Comparison of ENCODE assay signal across 11 cellular contexts in the genomic region with DNA sequence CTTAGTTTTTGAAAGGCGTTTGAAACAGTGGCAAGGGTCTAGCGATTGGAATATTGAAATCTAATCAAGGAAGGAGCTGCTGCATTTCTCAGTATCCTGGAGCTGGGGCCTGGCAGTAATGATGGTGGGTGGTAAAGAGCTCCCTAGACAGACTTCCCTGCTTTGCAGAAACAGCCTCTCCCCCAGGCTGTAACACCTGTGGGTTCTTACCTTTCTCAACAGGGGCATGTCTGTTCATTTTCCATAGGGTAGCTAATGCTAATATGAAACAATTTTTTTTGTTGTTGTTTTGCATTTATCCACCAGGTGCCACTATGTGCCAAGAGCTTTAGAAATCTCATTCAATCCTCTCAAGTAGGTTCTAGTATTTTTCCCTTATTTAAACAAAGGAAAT.
DNase-seq lines count a peak whose midpoint lies in the region; ATAC-seq and TF ChIP-seq lines count a peak whose summit lies in the region.
"Had no signal": no experiment of that assay in that cellular context is flagged by ENCODE, and none has a peak within 500 bp of the region (broad histone marks: within the 10 kb centered on the region; RNA-seq: fewer than 3 reads in every experiment).

No MANE protein-coding gene starts in this region.

- no peak overlapping the region for H3K27ac Mint-ChIP-seq in GM23338
- H3K27ac Mint-ChIP-seq in activated T-helper 2 cell treated with anti-CD3 and anti-CD28 coated beads, Interferon-gamma antibody, Interleukin-2, Interleukin-4, amounts not matched to agents 10 μg/mL and 5 μg/mL and 100 μg/mL, durations not matched to agents 14 hours and 24 hours and 36 hours, result no peak overlapping the region
- H3K27ac Mint-ChIP-seq: activated B cell treated with CpG ODN at 0.5 μM for 24 hours; CD4-positive, alpha-beta memory T cell; naive thymus-derived CD8-positive, alpha-beta T cell had no signal

- no peak; a peak in 2 of 4 replicates for TF ChIP-seq CTCF in GM23338 (conservative IDR thresholded peaks at IDR 0.05; ENCODE audit: low read depth in 2 of 2)
- peak; percentile 74 for TF ChIP-seq CTCF in KMS-11 (conservative IDR thresholded peaks at IDR 0.05; ENCODE audit: low read depth, low read length)
- peak; percentile 16 for TF ChIP-seq CTCF in cardiac fibroblast (IDR thresholded peaks at IDR 0.05; ENCODE audit: low read depth, low read length)
- TF ChIP-seq CTCF in parathyroid adenoma (IDR thresholded peaks at IDR 0.05), result no peak
- TF ChIP-seq CTCF in brain microvascular endothelial cell (IDR thresholded peaks at IDR 0.05; ENCODE audit: low read depth, low read length, missing control alignments), result no peak

- no peaks in the 10 kb centered on the region for H3K9me3 ChIP-seq in parathyroid adenoma (ENCODE audit: control insufficient read depth, low read length)

- H3K9me2 ChIP-seq in GM23338 (ENCODE audit: insufficient read depth), result no peaks in the 10 kb centered on the region

- no peaks in the 10 kb centered on the region for H3K36me3 Mint-ChIP-seq in GM23338 (ENCODE audit: low read depth)
- H3K36me3 Mint-ChIP-seq in activated T-helper 2 cell treated with anti-CD3 and anti-CD28 coated beads, Interferon-gamma antibody, Interleukin-2, Interleukin-4, amounts not matched to agents 10 μg/mL and 5 μg/mL and 100 μg/mL, durations not matched to agents 14 hours and 24 hours and 36 hours (ENCODE audit: low read depth), result no peaks in the 10 kb centered on the region
- H3K36me3 Mint-ChIP-seq: CD4-positive, alpha-beta memory T cell; naive thymus-derived CD8-positive, alpha-beta T cell had no signal

- H3K27ac ChIP-seq in GM23338 (ENCODE audit: low read depth) (no peak overlapping the region), KMS-11 (no peak overlapping the region), parathyroid adenoma (no peak overlapping the region), brain microvascular endothelial cell (no peak overlapping the region)

- H3K27me3 ChIP-seq in GM23338 (ENCODE audit: insufficient read depth) (no peaks in the 10 kb centered on the region), KMS-11 (ENCODE audit: insufficient read depth, low read depth) (no peaks in the 10 kb centered on the region), parathyroid adenoma (ENCODE audit: control insufficient read depth, insufficient read depth, low read length) (no peaks in the 10 kb centered on the region), brain microvascular endothelial cell (replicated peaks) (peaks cover 5% of the 10 kb centered on the region)

- no peaks in the 10 kb centered on the region for H3F3A ChIP-seq in GM23338 (replicated peaks; ENCODE audit: low read depth)

- H3K9me3 Mint-ChIP-seq in GM23338, result no peaks in the 10 kb centered on the region
- H3K9me3 Mint-ChIP-seq in activated T-helper 2 cell treated with anti-CD3 and anti-CD28 coated beads, Interferon-gamma antibody, Interleukin-2, Interleukin-4, amounts not matched to agents 10 μg/mL and 5 μg/mL and 100 μg/mL, durations not matched to agents 14 hours and 24 hours and 36 hours, result no peaks in the 10 kb centered on the region
- H3K9me3 Mint-ChIP-seq: activated B cell treated with CpG ODN at 0.5 μM for 24 hours; CD4-positive, alpha-beta memory T cell; naive thymus-derived CD8-positive, alpha-beta T cell had no signal

- in situ Hi-C loops in brain microvascular endothelial cell (cut with HindIII; ENCODE audit: low pct_ligation_motif_present, low sequenced_read_pairs), result no loop called here

- DNase-seq in NCI-H2227 (lab: John Stamatoyannopoulos, UW; ENCODE audit: unreplicated experiment) (peak; percentile 31), NCI-H2227 treated with DMSO at 0.1 percent for 48 hours (lab: John Stamatoyannopoulos, UW) (no peak), GM23338 (ENCODE audit: low spot score) (peak; percentile 26), cardiac fibroblast (ENCODE audit: low read depth in 2 of 2) (peak; percentile 35 to 47), brain microvascular endothelial cell (no peak)
- no peak for DNase-seq in activated T-helper 2 cell treated with anti-CD3 and anti-CD28 coated beads, Interferon-gamma antibody, Interleukin-2, Interleukin-4, amounts not matched to agents 10 μg/mL and 5 μg/mL and 100 μg/mL, durations not matched to agents 14 hours and 24 hours and 36 hours (ENCODE audit: low spot score)
- DNase-seq: activated B cell treated with CpG ODN at 0.5 μM for 24 hours had no signal

- H3K9ac ChIP-seq in KMS-11 (no peak overlapping the region), parathyroid adenoma (no peak overlapping the region)

- ATAC-seq in GM23338, result peak; percentile 41

- H3K36me3 ChIP-seq in GM23338 (ENCODE audit: insufficient read depth) (no peaks in the 10 kb centered on the region), KMS-11 (ENCODE audit: insufficient read depth) (no peaks in the 10 kb centered on the region), parathyroid adenoma (ENCODE audit: control insufficient read depth, insufficient read depth, low read length) (no peaks in the 10 kb centered on the region), brain microvascular endothelial cell (replicated peaks) (no peaks in the 10 kb centered on the region)

- H3K4me2 ChIP-seq in GM23338 (no peak overlapping the region), KMS-11 (peak overlapping the region; percentile 51), parathyroid adenoma (ENCODE audit: low read length) (peak overlapping the region; percentile 50)

- H3K4me3 ChIP-seq in GM23338 (no peak overlapping the region), KMS-11 (IDR thresholded peaks at IDR 0.05; ENCODE audit: insufficient read depth, low read depth, low read length) (no peak overlapping the region), cardiac fibroblast (replicated peaks in 1 of 2; ENCODE audit: low read depth in 2 of 2, low read length in 2 of 2) (no peak overlapping the region), parathyroid adenoma (ENCODE audit: low read depth, low read length) (no peak overlapping the region), brain microvascular endothelial cell (ENCODE audit: low read depth, low read length) (no peak overlapping the region)

- peak overlapping the region; percentile 49; the same call in 1 of the 2 replicates for H2AFZ ChIP-seq in GM23338
- peak overlapping the region; percentile 64 for H2AFZ ChIP-seq in KMS-11 (ENCODE audit: low read depth)
- H2AFZ ChIP-seq in parathyroid adenoma, result peak overlapping the region; percentile 55

- H3K4me3 Mint-ChIP-seq in GM23338, result no peak overlapping the region
- no peak overlapping the region for H3K4me3 Mint-ChIP-seq in activated T-helper 2 cell treated with anti-CD3 and anti-CD28 coated beads, Interferon-gamma antibody, Interleukin-2, Interleukin-4, amounts not matched to agents 10 μg/mL and 5 μg/mL and 100 μg/mL, durations not matched to agents 14 hours and 24 hours and 36 hours (ENCODE audit: low read depth)
- H3K4me3 Mint-ChIP-seq: activated B cell treated with CpG ODN at 0.5 μM for 24 hours had no signal

- H3K4me1 Mint-ChIP-seq in GM23338, result peaks cover 14% of the 10 kb centered on the region; the same call in 2 of the 3 replicates
- H3K4me1 Mint-ChIP-seq in activated T-helper 2 cell treated with anti-CD3 and anti-CD28 coated beads, Interferon-gamma antibody, Interleukin-2, Interleukin-4, amounts not matched to agents 10 μg/mL and 5 μg/mL and 100 μg/mL, durations not matched to agents 14 hours and 24 hours and 36 hours (ENCODE audit: low read depth), result peaks cover 3% of the 10 kb centered on the region

- H4K20me1 ChIP-seq in GM23338 (replicated peaks; ENCODE audit: insufficient read depth), result no peaks in the 10 kb centered on the region
- no peaks in the 10 kb centered on the region for H4K20me1 ChIP-seq in KMS-11 (ENCODE audit: insufficient read depth)

- H3K4me1 ChIP-seq in GM23338 (ENCODE audit: insufficient read depth), result no peaks in the 10 kb centered on the region; the same call in 1 of the 2 replicates
- peaks cover 8% of the 10 kb centered on the region for H3K4me1 ChIP-seq in KMS-11 (ENCODE audit: low read depth, poor library complexity, severe bottlenecking)
- peaks cover 6% of the 10 kb centered on the region for H3K4me1 ChIP-seq in parathyroid adenoma

- no peaks in the 10 kb centered on the region for H3K79me2 ChIP-seq in GM23338 (replicated peaks; ENCODE audit: insufficient read depth)
- H3K79me2 ChIP-seq in KMS-11 (ENCODE audit: insufficient read depth, low read depth), result no peaks in the 10 kb centered on the region
- H3K79me2 ChIP-seq in parathyroid adenoma, result no peaks in the 10 kb centered on the region

- H3K27me3 Mint-ChIP-seq in GM23338 (ENCODE audit: insufficient read depth, low read depth, poor library complexity), result peaks cover 5% of the 10 kb centered on the region
- peaks cover 12% of the 10 kb centered on the region for H3K27me3 Mint-ChIP-seq in activated T-helper 2 cell treated with anti-CD3 and anti-CD28 coated beads, Interferon-gamma antibody, Interleukin-2, Interleukin-4, amounts not matched to agents 10 μg/mL and 5 μg/mL and 100 μg/mL, durations not matched to agents 14 hours and 24 hours and 36 hours (ENCODE audit: low read depth)

- intact Hi-C loops in activated T-helper 2 cell treated with anti-CD3 and anti-CD28 coated beads, Interferon-gamma antibody, Interleukin-2, Interleukin-4, amounts not matched to agents 10 μg/mL and 5 μg/mL and 100 μg/mL, durations not matched to agents 14 hours and 24 hours and 36 hours (cut with micrococcal nuclease), result loop anchor here (2.0 kb wide), 1 partner anchor 110 kb away; no protein-coding TSS in a partner anchor

Comparison
In these comparisons a context has a peak if more than half of its experiments do, and no peak if none do; other contexts are left out.
1. DNase-seq: peak in NCI-H2227 (single experiment), GM23338 (single experiment) and cardiac fibroblast (2 of 2); none in NCI-H2227 treated with DMSO at 0.1 percent for 48 hours (single experiment), activated T-helper 2 cell treated with anti-CD3 and anti-CD28 coated beads, Interferon-gamma antibody, Interleukin-2, Interleukin-4, amounts not matched to agents 10 μg/mL and 5 μg/mL and 100 μg/mL, durations not matched to agents 14 hours and 24 hours and 36 hours (single experiment) and brain microvascular endothelial cell (single experiment).
2. CTCF ChIP-seq: peak in KMS-11 (single experiment) and cardiac fibroblast (single experiment); none in GM23338 (0 of 2), parathyroid adenoma (single experiment) and brain microvascular endothelial cell (single experiment).
3. Peak in every context shown above with its lines, with median percentiles within 50 percentile points of each other: H2AFZ ChIP-seq.